7 cellular contexts compared by ENCODE assay signal in genomic region chr6:42451146-42451594, GRCh38. TPM values are rescaled to one million over a fixed set of nuclear protein-coding genes. Genes with fewer than 3 reads are reported as not detected.
A peak's percentile ranks its signal among the peaks of the same experiment; 100 is the strongest.
DNase-seq lines count a peak whose midpoint lies in the region; ATAC-seq, FAIRE-seq and TF ChIP-seq lines count a peak whose summit lies in the region.

No MANE protein-coding gene starts in this region.

- FAIRE-seq in GM18507 (lab: Jason Lieb, UNC): peak; percentile 12

- H3K9me3 Mint-ChIP-seq in brain (peaks cover 0 to 2% (median 0%) of the 10 kb centered on the region in 5 experiments), mesothelial cell of epicardium (no peaks in the 10 kb centered on the region)

- peak overlapping the region; percentile 97 to 100 (median 98) for H3K27ac Mint-ChIP-seq in brain
- H3K27ac Mint-ChIP-seq in mesothelial cell of epicardium: peak overlapping the region; percentile 95

- DNase-seq in GM18507 (ENCODE audit: extremely low spot score, insufficient read length, low read depth) (no peak), NCI-H510A treated with DMSO at 0.1 percent for 48 hours (lab: John Stamatoyannopoulos, UW) (peak; percentile 86), mesothelial cell of epicardium (ENCODE audit: low spot score in 2 of 2, unreplicated experiment in 2 of 2) (no peak), foreskin melanocyte (no peak), iPS-NIHi7 (ENCODE audit: extremely low spot score) (no peak)

- peaks cover 58% of the 10 kb centered on the region for H3K4me1 Mint-ChIP-seq in brain
- H3K4me1 Mint-ChIP-seq in mesothelial cell of epicardium: peaks cover 46% of the 10 kb centered on the region

- H3K27me3 Mint-ChIP-seq in brain (peaks cover 21% of the 10 kb centered on the region), mesothelial cell of epicardium (ENCODE audit: low read depth) (no peaks in the 10 kb centered on the region)

- H3K36me3 Mint-ChIP-seq in brain: peaks cover 14% of the 10 kb centered on the region
- peaks cover 8% of the 10 kb centered on the region for H3K36me3 Mint-ChIP-seq in mesothelial cell of epicardium

- no peak for ATAC-seq in GM21737 (IDR thresholded peaks at IDR 0.05; ENCODE audit: unreplicated experiment)

- H3K4me3 Mint-ChIP-seq in brain: peak overlapping the region; percentile 99 to 100 (median 100)
- H3K4me3 Mint-ChIP-seq in mesothelial cell of epicardium: peak overlapping the region; percentile 95

- TF ChIP-seq CTCF in brain (conservative IDR thresholded peaks at IDR 0.05) (no peak), mesothelial cell of epicardium (IDR thresholded peaks at IDR 0.05; ENCODE audit: unreplicated experiment) (no peak)

RNA-seq across cellular contexts. Expression of gene TRERF1, which starts 0.6 kb away (rescaled TPM):
- 4.9 TPM for polyA plus RNA-seq in brain (ENCODE audit: insufficient read depth, low read depth, low replicate concordance)
- total RNA-seq in mesothelial cell of epicardium: 18.6 to 20.3 TPM (median 19.8 TPM) in 3 replicates
